ENCODE assay signal across 21 cellular contexts in the genomic region with DNA sequence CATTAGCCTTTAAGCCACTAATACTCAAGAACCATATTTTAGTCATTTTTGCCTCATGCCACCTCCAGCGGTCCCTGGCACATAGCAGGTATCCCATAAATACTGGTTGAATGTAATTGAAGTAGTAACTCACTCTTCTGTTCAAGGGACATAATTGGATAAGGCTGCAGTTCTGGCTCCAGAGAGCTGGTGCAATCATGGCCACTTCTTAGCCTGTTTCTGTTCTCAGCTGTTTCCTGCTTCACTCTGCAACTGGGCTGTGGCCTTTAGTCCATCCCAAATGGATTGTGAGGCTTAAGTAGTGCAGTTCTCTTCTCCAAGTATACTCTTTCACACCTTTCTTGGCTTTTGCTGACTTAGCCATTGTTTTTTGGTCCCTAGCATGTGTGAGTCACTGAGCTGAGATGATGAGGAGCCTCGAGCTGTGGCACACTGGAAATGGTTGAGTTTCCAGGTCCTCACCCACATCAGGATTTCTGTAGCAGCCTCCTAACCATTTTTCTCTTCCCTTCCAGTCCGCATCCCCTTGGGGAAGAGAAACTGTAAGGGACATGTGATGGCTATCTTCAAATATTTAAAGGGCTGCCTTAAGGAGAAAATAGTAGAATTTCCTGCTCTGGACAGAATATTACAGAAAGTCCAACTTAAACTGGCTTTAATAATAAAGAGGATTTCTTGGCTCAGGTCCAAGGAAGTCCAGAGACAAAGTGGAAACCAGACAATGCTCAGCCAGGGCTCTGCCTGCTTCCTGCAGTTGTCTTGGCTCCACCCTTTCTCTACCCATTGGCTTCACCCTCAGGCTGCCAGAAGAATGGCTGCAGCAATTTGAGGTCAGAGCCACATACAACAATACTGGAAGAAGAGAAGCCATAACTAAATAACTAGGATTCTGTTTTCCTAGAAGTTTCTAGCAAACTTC.
DNase-seq lines count a peak whose midpoint lies in the region; ATAC-seq and TF ChIP-seq lines count a peak whose summit lies in the region.
"Had no signal": no experiment of that assay in that cellular context is flagged by ENCODE, and none has a peak within 500 bp of the region (broad histone marks: within the 10 kb centered on the region; RNA-seq: fewer than 3 reads in every experiment).

No MANE protein-coding gene starts in this region.

- no peak overlapping the region for H3K9ac ChIP-seq in neuronal stem cell (ENCODE audit: low read depth, low read length, poor library complexity)

- H3K18ac ChIP-seq in neuronal stem cell (ENCODE audit: low read length): no peak overlapping the region

- H3K14ac ChIP-seq in neuronal stem cell (ENCODE audit: low read length): no peak overlapping the region

- H3K36me3 ChIP-seq in OCI-LY7 (ENCODE audit: insufficient read depth, low read length): no peaks in the 10 kb centered on the region
- no peaks in the 10 kb centered on the region for H3K36me3 ChIP-seq in lung (ENCODE audit: control insufficient read depth in 2 of 2, insufficient read depth in 2 of 2, low read length in 2 of 2)
- H3K36me3 ChIP-seq in neuronal stem cell (replicated peaks in 1 of 2; ENCODE audit: control insufficient read depth in 2 of 2, insufficient read depth in 2 of 2, low read length in 2 of 2): peaks cover 0 to 2% of the 10 kb centered on the region in 2 donors
- H3K36me3 ChIP-seq: esophagus squamous epithelium, upper lobe of right lung had no signal

- POLR2A ChIA-PET in OCI-LY7 (lab: Charles Lee): no interaction called here

- H2BK120ac ChIP-seq in neuronal stem cell (ENCODE audit: low read depth, low read length): no peak overlapping the region

- peak overlapping the region; percentile 57; the same call in 1 of the 2 replicates for H2AFZ ChIP-seq in OCI-LY7 (ENCODE audit: low read length)
- H2AFZ ChIP-seq in neuronal stem cell (ENCODE audit: low read length): no peak overlapping the region
- H2AFZ ChIP-seq: hepatocyte had no signal

- H2BK15ac ChIP-seq in neuronal stem cell (ENCODE audit: low read length): no peak overlapping the region

- no peak for TF ChIP-seq CTCF in OCI-LY7 (conservative IDR thresholded peaks at IDR 0.05; ENCODE audit: low read length)
- no peak for TF ChIP-seq CTCF in lung (IDR thresholded peaks at IDR 0.05; ENCODE audit: control extremely low read depth, extremely low read depth)

- H3K4me3 ChIP-seq in OCI-LY7 (ENCODE audit: low read depth, low read length, poor library complexity, severe bottlenecking) (no peak overlapping the region), lung (no peak overlapping the region), neuronal stem cell (ENCODE audit: low read length in 2 of 2) (no peak overlapping the region)
- H3K4me3 ChIP-seq: A549, esophagus squamous epithelium, hepatocyte, upper lobe of right lung had no signal

- H3K9me3 ChIP-seq in OCI-LY7 (ENCODE audit: low read length) (no peaks in the 10 kb centered on the region), lung (ENCODE audit: control insufficient read depth in 2 of 2, insufficient read depth in 1 of 2, low read length in 1 of 2) (peaks cover 0 to 3% of the 10 kb centered on the region in 2 donors), neuronal stem cell (replicated peaks in 1 of 2; ENCODE audit: control insufficient read depth in 2 of 2, insufficient read depth in 1 of 2, low read depth in 1 of 2, low read length in 2 of 2) (no peaks in the 10 kb centered on the region)
- H3K9me3 ChIP-seq: A549, Caco-2, esophagus squamous epithelium, upper lobe of right lung had no signal

- H4K20me1 ChIP-seq in OCI-LY7 (ENCODE audit: insufficient read depth, low read length): no peaks in the 10 kb centered on the region

- H3K23ac ChIP-seq in neuronal stem cell (ENCODE audit: low read depth, low read length, poor library complexity): no peak overlapping the region

- H3K4me1 ChIP-seq in OCI-LY7 (ENCODE audit: insufficient read depth, low read length, poor library complexity, severe bottlenecking): peaks cover 47% of the 10 kb centered on the region
- H3K4me1 ChIP-seq in lung (ENCODE audit: control insufficient read depth in 2 of 2, insufficient read depth in 2 of 2, low read length in 2 of 2): peaks cover 0 to 7% of the 10 kb centered on the region in 2 donors
- H3K4me1 ChIP-seq in neuronal stem cell (ENCODE audit: control insufficient read depth in 2 of 2, insufficient read depth in 1 of 2, low read depth in 1 of 2, low read length in 2 of 2): peaks cover 0 to 19% of the 10 kb centered on the region in 2 donors
- H3K4me1 ChIP-seq: Caco-2 had no signal

- no peak overlapping the region for H4K8ac ChIP-seq in neuronal stem cell (ENCODE audit: low read depth, low read length)

- no peak overlapping the region for H2BK12ac ChIP-seq in neuronal stem cell (ENCODE audit: low read length)

- CTCF ChIA-PET in OCI-LY7 (lab: Charles Lee; ENCODE audit: unreplicated experiment): no interaction called here

- no peaks in the 10 kb centered on the region for H3K79me1 ChIP-seq in neuronal stem cell (ENCODE audit: low read depth, low read length)

- no peaks in the 10 kb centered on the region for H3K27me3 ChIP-seq in lung (ENCODE audit: control insufficient read depth, insufficient read depth)
- no peaks in the 10 kb centered on the region for H3K27me3 ChIP-seq in neuronal stem cell (ENCODE audit: control insufficient read depth in 3 of 3, insufficient read depth in 3 of 3, low read depth in 1 of 3, low read length in 3 of 3)
- H3K27me3 ChIP-seq: esophagus squamous epithelium, hepatocyte, upper lobe of right lung had no signal

- H2BK5ac ChIP-seq in neuronal stem cell (ENCODE audit: low read length): no peak overlapping the region

- ATAC-seq in lung (ENCODE audit: insufficient read depth, low FRiP score): peak; percentile 55
- ATAC-seq: A549; activated CD4-positive, alpha-beta T cell treated with anti-CD3 and anti-CD28 coated beads for 36 hours; upper lobe of right lung had no signal

- H3K4ac ChIP-seq in neuronal stem cell (ENCODE audit: low read length): no peak overlapping the region

- no peak overlapping the region for H2AK5ac ChIP-seq in neuronal stem cell (ENCODE audit: low read depth, low read length)

- peak; percentile 42 for DNase-seq in NCI-H2029 treated with DMSO at 0.1 percent for 48 hours (lab: John Stamatoyannopoulos, UW)
- DNase-seq in NCI-H2029 (lab: John Stamatoyannopoulos, UW): no peak
- DNase-seq in DMS153 treated with DMSO at 0.1 percent for 48 hours (lab: John Stamatoyannopoulos, UW; ENCODE audit: unreplicated experiment): peak; percentile 18
- DNase-seq in OCI-LY7 (ENCODE audit: low spot score): no peak
- no peak for DNase-seq in lung (ENCODE audit: low spot score)
- no peak for DNase-seq in NCI-H446 (lab: John Stamatoyannopoulos, UW)
- no peak for DNase-seq in SIG-M5 treated with dmso at 0.1 percent for 504 hours (lab: John Stamatoyannopoulos, UW; ENCODE audit: unreplicated experiment)
- no peak for DNase-seq in neuronal stem cell (ENCODE audit: low spot score)
- DNase-seq: activated CD4-positive, alpha-beta T cell treated with anti-CD3 and anti-CD28 coated beads for 36 hours; activated naive CD4-positive, alpha-beta T cell treated with Interleukin-2 at 50 U/mL for 16 hours; Caco-2; esophagus squamous epithelium; KG1; kidney; NCI-H1436 treated with DMSO at 0.1 percent for 48 hours; SHP77; stimulated activated naive CD4-positive, alpha-beta T cell treated with Interleukin-2 at 50 U/mL for 16 hours; T-helper 9 cell; upper lobe of right lung had no signal

- H3K27ac ChIP-seq in OCI-LY7 (ENCODE audit: low read depth, low read length, poor library complexity, severe bottlenecking): peak overlapping the region; percentile 26
- no peak overlapping the region for H3K27ac ChIP-seq in lung (ENCODE audit: low read depth in 1 of 2, low read length in 1 of 2)
- H3K27ac ChIP-seq in neuronal stem cell (replicated peaks; ENCODE audit: low read length): no peak overlapping the region
- H3K27ac ChIP-seq: A549, esophagus squamous epithelium, hepatocyte, upper lobe of right lung had no signal

- 77 to 82% methylated on average over 3 of the region's 3 CpGs for WGBS in lung, 2 donors
- no CpG with 5 or more reads among the region's 3 CpGs for WGBS in neuronal stem cell (ENCODE audit: extremely low coverage in 2 of 2, insufficient read length in 2 of 2, insufficient replicate concordance in 1 of 2), 2 donors

- H3K79me2 ChIP-seq in OCI-LY7 (ENCODE audit: insufficient read depth, low read depth, low read length): no peaks in the 10 kb centered on the region
- H3K79me2 ChIP-seq: hepatocyte had no signal

- H3K9me2 ChIP-seq in OCI-LY7 (ENCODE audit: insufficient read depth, low read length): no peaks in the 10 kb centered on the region

- no TSS peak for BruUV-seq in OCI-LY7 (replicated peaks; lab: Mats Ljungman, UMichigan)

- peak overlapping the region; percentile 58 for H3K4me2 ChIP-seq in OCI-LY7 (ENCODE audit: low read length)
- H3K4me2 ChIP-seq in neuronal stem cell (ENCODE audit: insufficient read depth, low read length, poor library complexity, severe bottlenecking): no peak overlapping the region
- H3K4me2 ChIP-seq: A549, hepatocyte had no signal

- intact Hi-C loops in OCI-LY7 (cut with micrococcal nuclease; ENCODE audit: unreplicated experiment): no loop called here

- no peak overlapping the region for H4K91ac ChIP-seq in neuronal stem cell (ENCODE audit: low read depth, low read length, poor library complexity)

Comparison
In these comparisons a context has a peak if more than half of its experiments do, and no peak if none do; other contexts are left out.
1. DNase-seq: peak in NCI-H2029 treated with DMSO at 0.1 percent for 48 hours (single experiment) and DMS153 treated with DMSO at 0.1 percent for 48 hours (single experiment); none in NCI-H2029 (single experiment), OCI-LY7 (single experiment), lung (single experiment), NCI-H446 (0 of 2), SIG-M5 treated with dmso at 0.1 percent for 504 hours (single experiment) and neuronal stem cell (single experiment).